Comparison of ENCODE assay signal across 8 cellular contexts in genomic region chr4:56129431-56129861, GRCh38.
A peak's percentile ranks its signal among the peaks of the same experiment; 100 is the strongest.
DNase-seq lines count a peak whose midpoint lies in the region; ATAC-seq, FAIRE-seq and TF ChIP-seq lines count a peak whose summit lies in the region.

No MANE protein-coding gene starts in this region.

- no peak overlapping the region for H3K27ac Mint-ChIP-seq in activated T-cell treated with anti-CD3 and anti-CD28 coated beads, Interleukin-2, amount 50 U/mL, for 24 hours
- no peak overlapping the region for H3K27ac Mint-ChIP-seq in stimulated activated memory B cell treated with anti-CD40 and anti-IgM and Interleukin-4, amounts not matched to agents 10 μg/mL and 1 μg/mL and 100 μg/mL, for 72 hours
- no peak overlapping the region for H3K27ac Mint-ChIP-seq in T-helper 17 cell

- no peaks in the 10 kb centered on the region for H3K9me3 ChIP-seq in T-helper 17 cell (ENCODE audit: control insufficient read depth, low read length, poor library complexity, severe bottlenecking)

- peak; percentile 33 for DNase-seq in activated T-cell treated with anti-CD3 and anti-CD28 coated beads, Interleukin-2, amount 50 U/mL, for 24 hours
- DNase-seq in activated T-cell treated with anti-CD3 and anti-CD28 coated beads, Interleukin-2, amount 50 U/mL, for 1 hour: no peak
- peak; percentile 33 for DNase-seq in NCI-H2029 (lab: John Stamatoyannopoulos, UW)
- peak; percentile 13 for DNase-seq in dermis blood vessel endothelial cell
- no peak for DNase-seq in T-helper 17 cell
- DNase-seq in H54 (ENCODE audit: insufficient read length, low spot score): no peak
- DNase-seq in GF-D8 (lab: John Stamatoyannopoulos, UW): no peak

- no peaks in the 10 kb centered on the region for H3K4me1 Mint-ChIP-seq in activated T-cell treated with anti-CD3 and anti-CD28 coated beads, Interleukin-2, amount 50 U/mL, for 24 hours (ENCODE audit: low read depth)
- H3K4me1 Mint-ChIP-seq in stimulated activated memory B cell treated with anti-CD40 and anti-IgM and Interleukin-4, amounts not matched to agents 10 μg/mL and 1 μg/mL and 100 μg/mL, for 72 hours: peaks cover 12% of the 10 kb centered on the region
- no peaks in the 10 kb centered on the region for H3K4me1 Mint-ChIP-seq in T-helper 17 cell

- H3K36me3 Mint-ChIP-seq in activated T-cell treated with anti-CD3 and anti-CD28 coated beads, Interleukin-2, amount 50 U/mL, for 24 hours (ENCODE audit: low read depth): no peaks in the 10 kb centered on the region
- no peaks in the 10 kb centered on the region for H3K36me3 Mint-ChIP-seq in stimulated activated memory B cell treated with anti-CD40 and anti-IgM and Interleukin-4, amounts not matched to agents 10 μg/mL and 1 μg/mL and 100 μg/mL, for 72 hours
- H3K36me3 Mint-ChIP-seq in T-helper 17 cell (ENCODE audit: low read depth): no peaks in the 10 kb centered on the region

- peaks cover 6% of the 10 kb centered on the region for H3K27me3 Mint-ChIP-seq in activated T-cell treated with anti-CD3 and anti-CD28 coated beads, Interleukin-2, amount 50 U/mL, for 24 hours
- peaks cover 9% of the 10 kb centered on the region for H3K27me3 Mint-ChIP-seq in stimulated activated memory B cell treated with anti-CD40 and anti-IgM and Interleukin-4, amounts not matched to agents 10 μg/mL and 1 μg/mL and 100 μg/mL, for 72 hours
- H3K27me3 Mint-ChIP-seq in T-helper 17 cell: peaks cover 25% of the 10 kb centered on the region

- H3K9me3 Mint-ChIP-seq in activated T-cell treated with anti-CD3 and anti-CD28 coated beads, Interleukin-2, amount 50 U/mL, for 24 hours: no peaks in the 10 kb centered on the region
- no peaks in the 10 kb centered on the region for H3K9me3 Mint-ChIP-seq in stimulated activated memory B cell treated with anti-CD40 and anti-IgM and Interleukin-4, amounts not matched to agents 10 μg/mL and 1 μg/mL and 100 μg/mL, for 72 hours

- no peak for FAIRE-seq in H54 (lab: Jason Lieb, UNC)

- ATAC-seq in stimulated activated memory B cell treated with anti-CD40 and anti-IgM and Interleukin-4, amounts not matched to agents 10 μg/mL and 1 μg/mL and 100 μg/mL, for 72 hours: peak; percentile 67
- no peak for ATAC-seq in T-helper 17 cell

- H3K4me3 Mint-ChIP-seq in activated T-cell treated with anti-CD3 and anti-CD28 coated beads, Interleukin-2, amount 50 U/mL, for 24 hours: no peak overlapping the region
- H3K4me3 Mint-ChIP-seq in stimulated activated memory B cell treated with anti-CD40 and anti-IgM and Interleukin-4, amounts not matched to agents 10 μg/mL and 1 μg/mL and 100 μg/mL, for 72 hours: no peak overlapping the region
- H3K4me3 Mint-ChIP-seq in T-helper 17 cell: no peak overlapping the region

- no peak for TF ChIP-seq POLR2A in H54 (IDR thresholded peaks at IDR 0.05; ENCODE audit: low read depth, low read length)

Comparison
In these comparisons a context has a peak if more than half of its experiments do, and no peak if none do; other contexts are left out.
1. DNase-seq: peak in activated T-cell treated with anti-CD3 and anti-CD28 coated beads, Interleukin-2, amount 50 U/mL, for 24 hours (single experiment), NCI-H2029 (single experiment) and dermis blood vessel endothelial cell (single experiment); none in activated T-cell treated with anti-CD3 and anti-CD28 coated beads, Interleukin-2, amount 50 U/mL, for 1 hour (single experiment), T-helper 17 cell (0 of 3), H54 (single experiment) and GF-D8 (single experiment).